8 cellular contexts compared by ENCODE assay signal in genomic region chr2:70143314-70144150, GRCh38. TPM values are rescaled to one million over a fixed set of nuclear protein-coding genes. Genes with fewer than 3 reads are reported as not detected.
DNase-seq lines count a peak whose midpoint lies in the region; ATAC-seq and TF ChIP-seq lines count a peak whose summit lies in the region.

No MANE protein-coding gene starts in this region.

- ATAC-seq in mucosa of descending colon: peak; percentile 19

- H3K9me3 ChIP-seq in Loucy (ENCODE audit: insufficient read depth, low read depth, low read length) (no peaks in the 10 kb centered on the region), endocrine pancreas (ENCODE audit: control insufficient read depth, low read length) (no peaks in the 10 kb centered on the region), mucosa of descending colon (no peaks in the 10 kb centered on the region)

- H3K4me3 Mint-ChIP-seq in type B pancreatic cell: peak overlapping the region; percentile 87

- peaks cover 3% of the 10 kb centered on the region for H3K27me3 Mint-ChIP-seq in type B pancreatic cell

- H3K4me3 ChIP-seq in Loucy (ENCODE audit: low read length, poor library complexity, severe bottlenecking) (peak overlapping the region; percentile 88), endocrine pancreas (ENCODE audit: control insufficient read depth, insufficient read depth, low read length) (peak overlapping the region; percentile 82), mucosa of descending colon (no peak overlapping the region)

- H3K4me1 Mint-ChIP-seq in type B pancreatic cell (ENCODE audit: unreplicated experiment): peaks cover 28% of the 10 kb centered on the region

- intact Hi-C loops in mucosa of descending colon (cut with DNase I, micrococcal nuclease): loop anchor here (5.0 to 10.0 kb wide), 3 partner anchors 56 to 231 kb away; partner anchors contain the start of genes PCBP1 (in 2 of the 2) and MXD1 (in 1 of the 2)

- H3K4me1 ChIP-seq in Loucy (ENCODE audit: insufficient read depth, low read length, poor library complexity, severe bottlenecking) (peaks cover 24% of the 10 kb centered on the region), endocrine pancreas (ENCODE audit: control insufficient read depth, insufficient read depth, low read length) (no peaks in the 10 kb centered on the region), mucosa of descending colon (ENCODE audit: low read depth) (peaks cover 9% of the 10 kb centered on the region)

- no peaks in the 10 kb centered on the region for H4K20me1 ChIP-seq in Loucy (ENCODE audit: insufficient read depth, low read length, poor library complexity, severe bottlenecking)

- peaks cover 4% of the 10 kb centered on the region for H3K36me3 Mint-ChIP-seq in type B pancreatic cell

- TF ChIP-seq CTCF in Loucy (conservative IDR thresholded peaks at IDR 0.05; ENCODE audit: low read length) (no peak), mucosa of descending colon (IDR thresholded peaks at IDR 0.05) (no peak), type B pancreatic cell (conservative IDR thresholded peaks at IDR 0.05) (no peak)

- H3K36me3 ChIP-seq in Loucy (ENCODE audit: insufficient read depth, low read length) (no peaks in the 10 kb centered on the region), endocrine pancreas (ENCODE audit: control insufficient read depth, insufficient read depth, low read length) (no peaks in the 10 kb centered on the region), mucosa of descending colon (ENCODE audit: low read depth) (peaks cover 3% of the 10 kb centered on the region)

- peaks cover 6% of the 10 kb centered on the region for H3K9me3 Mint-ChIP-seq in type B pancreatic cell

- H3F3A ChIP-seq in Loucy (ENCODE audit: low read depth): no peaks in the 10 kb centered on the region

- H3K27me3 ChIP-seq in Loucy (ENCODE audit: insufficient read depth, low read length, poor library complexity, severe bottlenecking): no peaks in the 10 kb centered on the region
- H3K27me3 ChIP-seq in endocrine pancreas (ENCODE audit: control insufficient read depth, insufficient read depth, low read length): no peaks in the 10 kb centered on the region

- H3K9me2 ChIP-seq in Loucy (replicated peaks; ENCODE audit: low read depth, low read length): no peaks in the 10 kb centered on the region

- H3K4me2 ChIP-seq in Loucy (ENCODE audit: low read depth, low read length, poor library complexity, severe bottlenecking): peak overlapping the region; percentile 97

- DNase-seq in DMS153 (lab: John Stamatoyannopoulos, UW): peak; percentile 27
- DNase-seq in DMS153 treated with DMSO at 0.1 percent for 48 hours (lab: John Stamatoyannopoulos, UW; ENCODE audit: unreplicated experiment): no peak
- peak; percentile 36 for DNase-seq in activated CD4-positive, alpha-beta T cell treated with anti-CD3 and anti-CD28 coated beads for 1 hour
- DNase-seq in mucosa of descending colon: peak; percentile 61 to 73 (median 66)
- no peak for DNase-seq in type B pancreatic cell (ENCODE audit: extremely low spot score, unreplicated experiment)
- DNase-seq in NCI-H526 (lab: John Stamatoyannopoulos, UW): no peak

- H2AFZ ChIP-seq in Loucy (ENCODE audit: low read length): peak overlapping the region; percentile 76

- H3K27ac Mint-ChIP-seq in type B pancreatic cell: peak overlapping the region; percentile 97

- H3K9ac ChIP-seq in Loucy (ENCODE audit: low read depth, low read length, poor library complexity, severe bottlenecking) (peak overlapping the region; percentile 98), endocrine pancreas (ENCODE audit: control insufficient read depth, insufficient read depth, low read length) (peak overlapping the region; percentile 54)

- H3K79me2 ChIP-seq in Loucy (ENCODE audit: insufficient read depth, low read length): peaks cover 13% of the 10 kb centered on the region

RNA-seq across cellular contexts. Expression of gene C2orf42, which starts 47.3 kb away (rescaled TPM):
- 10 to 100 TPM in 2 of 3 donors, 1 to 10 TPM in 1; 7.6 to 17.2 (median 12.2) TPM for total RNA-seq in mucosa of descending colon
- total RNA-seq in type B pancreatic cell (ENCODE audit: low replicate concordance): 15.5 and 18.8 TPM in 2 replicates

RNA-seq across cellular contexts. Expression of gene PCBP1, which starts 56.3 kb away (rescaled TPM):
- total RNA-seq in mucosa of descending colon (100 to 1,000 TPM; 243 to 383 (median 266) TPM), type B pancreatic cell (ENCODE audit: low replicate concordance) (316 and 349 TPM in 2 replicates)

Comparison
In these comparisons a context has a peak if more than half of its experiments do, and no peak if none do; other contexts are left out.
1. DNase-seq: peak in DMS153 (single experiment), activated CD4-positive, alpha-beta T cell treated with anti-CD3 and anti-CD28 coated beads for 1 hour (single experiment) and mucosa of descending colon (3 of 3); none in DMS153 treated with DMSO at 0.1 percent for 48 hours (single experiment), type B pancreatic cell (single experiment) and NCI-H526 (0 of 2).